8 cellular contexts compared by ENCODE assay signal in genomic region chr19:49151339-49152217, GRCh38. TPM values are rescaled to one million over a fixed set of nuclear protein-coding genes. Genes with fewer than 3 reads are reported as not detected.
DNase-seq lines count a peak whose midpoint lies in the region; ATAC-seq, FAIRE-seq and TF ChIP-seq lines count a peak whose summit lies in the region.

No MANE protein-coding gene starts in this region.

- CTCF ChIA-PET in HEK293 (lab: Yijun Ruan, JAX), result interaction anchor here (0.7 to 1.7 kb wide), 3 partner anchors 47 to 57 kb away, joined by 5 to 7 read pairs (median 5); no protein-coding TSS in a partner anchor

- peaks cover 0 to 10% (median 0%) of the 10 kb centered on the region in 11 experiments; a peak in 2 of 22 replicates for H3K27me3 ChIP-seq in BLaER1 treated with 17β-estradiol and CSF1 and Interleukin-3, amounts not matched to agents 10 nM and 100 nM
- H3K27me3 ChIP-seq in NT2/D1 (ENCODE audit: insufficient read depth, insufficient read length), result peaks cover 20% of the 10 kb centered on the region
- H3K27me3 ChIP-seq in iPS-15b (ENCODE audit: control insufficient read depth, insufficient read depth, low read length), result peaks cover 25% of the 10 kb centered on the region
- H3K27me3 ChIP-seq in small intestine (ENCODE audit: control insufficient read depth in 2 of 2, insufficient read depth in 2 of 2, low read length in 2 of 2), result no peaks in the 10 kb centered on the region

- H3K4me3 ChIP-seq in BLaER1 treated with 17β-estradiol and CSF1 and Interleukin-3, amounts not matched to agents 10 nM and 100 nM, result peak overlapping the region in 4 of 10 experiments; percentile 76 to 84 (median 80); a peak in 3 of 20 replicates
- H3K4me3 ChIP-seq in HEK293 (ENCODE audit: low read depth, low read length), result no peak overlapping the region
- H3K4me3 ChIP-seq in NT2/D1 (ENCODE audit: insufficient read length, low read depth), result peak overlapping the region; percentile 78
- H3K4me3 ChIP-seq in iPS-15b (ENCODE audit: low read depth, low read length), result peak overlapping the region; percentile 99
- no peak overlapping the region for H3K4me3 ChIP-seq in small intestine (ENCODE audit: low read depth in 1 of 2, low read length in 2 of 2)

- no peaks in the 10 kb centered on the region for H3K36me3 ChIP-seq in BLaER1 treated with 17β-estradiol and CSF1 and Interleukin-3, amounts not matched to agents 10 nM and 100 nM
- H3K36me3 ChIP-seq in HEK293 (ENCODE audit: control insufficient read depth in 2 of 2, insufficient read depth in 1 of 2, low read length in 2 of 2) (no peaks in the 10 kb centered on the region), NT2/D1 (ENCODE audit: insufficient read depth, insufficient read length, low read length) (no peaks in the 10 kb centered on the region), iPS-15b (ENCODE audit: control insufficient read depth, insufficient read depth, low read length) (no peaks in the 10 kb centered on the region), small intestine (ENCODE audit: control insufficient read depth in 2 of 2, insufficient read depth in 2 of 2, low read length in 2 of 2) (no peaks in the 10 kb centered on the region)

- H3K4me1 ChIP-seq in BLaER1 treated with 17β-estradiol and CSF1 and Interleukin-3, amounts not matched to agents 10 nM and 100 nM, result peaks cover 44 to 79% (median 73%) of the 10 kb centered on the region in 10 experiments
- H3K4me1 ChIP-seq in HEK293 (ENCODE audit: control insufficient read depth, insufficient read depth, low read length) (peaks cover 6% of the 10 kb centered on the region), NT2/D1 (ENCODE audit: insufficient read depth, insufficient read length) (peaks cover 14% of the 10 kb centered on the region), iPS-15b (ENCODE audit: control insufficient read depth, insufficient read depth, low read length) (peaks cover 17% of the 10 kb centered on the region), small intestine (ENCODE audit: control insufficient read depth in 2 of 2, insufficient read depth in 1 of 2, low read depth in 1 of 2, low read length in 1 of 2) (peaks cover 0 to 4% of the 10 kb centered on the region in 2 donors)

- no peak for DNase-seq in NT2/D1 (ENCODE audit: low read depth, low spot score)
- peak in 33 of 58 donors; percentile 9 to 64 (median 28) for DNase-seq in anterior cingulate cortex (lab: John Stamatoyannopoulos, UW)
- peak; percentile 98 for DNase-seq in small intestine

- no peak for TF ChIP-seq CTCF in HEK293 (tag by site-specific recombination; IDR thresholded peaks at IDR 0.05)

- 2 to 8% (median 6%) methylated on average over 42 of the region's 42 CpGs for WGBS in small intestine, 3 donors

- peak overlapping the region; percentile 94 to 100 (median 99) for H3K4me2 ChIP-seq in BLaER1 treated with 17β-estradiol and CSF1 and Interleukin-3, amounts not matched to agents 10 nM and 100 nM

- H4K20me1 ChIP-seq in BLaER1 treated with 17β-estradiol and CSF1 and Interleukin-3, amounts not matched to agents 10 nM and 100 nM, result peaks cover 0 to 5% (median 0%) of the 10 kb centered on the region in 11 experiments; a peak in 2 of 22 replicates

- H3K9ac ChIP-seq in BLaER1 treated with 17β-estradiol and CSF1 and Interleukin-3, amounts not matched to agents 10 nM and 100 nM, result peak overlapping the region in 2 of 11 experiments; percentile 85 to 86; a peak in 2 of 22 replicates
- H3K9ac ChIP-seq in NT2/D1 (ENCODE audit: insufficient read length, low read depth) (no peak overlapping the region), iPS-15b (ENCODE audit: low read depth, low read length) (no peak overlapping the region)

- no peak for FAIRE-seq in small intestine (lab: Jason Lieb, UNC)

- H3K9me3 ChIP-seq in BLaER1 treated with 17β-estradiol and CSF1 and Interleukin-3, amounts not matched to agents 10 nM and 100 nM (replicated peaks in 1 of 11), result no peaks in the 10 kb centered on the region
- no peaks in the 10 kb centered on the region for H3K9me3 ChIP-seq in HEK293 (ENCODE audit: control insufficient read depth, insufficient read depth, low read depth, low read length)
- H3K9me3 ChIP-seq in NT2/D1 (ENCODE audit: insufficient read depth, low read length), result no peaks in the 10 kb centered on the region
- no peaks in the 10 kb centered on the region for H3K9me3 ChIP-seq in iPS-15b (ENCODE audit: control insufficient read depth, insufficient read depth, low read length)
- no peaks in the 10 kb centered on the region for H3K9me3 ChIP-seq in small intestine (ENCODE audit: control insufficient read depth, low read depth)

- POLR2A ChIA-PET in HEK293 (lab: Yijun Ruan, JAX), result interaction anchor here (1.2 to 3.8 kb wide), 5 partner anchors 11 to 37 kb away, joined by 3 to 27 read pairs (median 17); partner anchors contain the start of gene LIN7B

- no peak overlapping the region; a peak in 1 of 22 replicates for H3K27ac ChIP-seq in BLaER1 treated with 17β-estradiol and CSF1 and Interleukin-3, amounts not matched to agents 10 nM and 100 nM
- H3K27ac ChIP-seq in HEK293 (ENCODE audit: extremely low read depth, low read depth, low read length) (no peak overlapping the region), small intestine (ENCODE audit: low read depth in 1 of 2, low read length in 1 of 2) (peak overlapping the region; percentile 88 to 95)

- ATAC-seq in GM19035 (IDR thresholded peaks at IDR 0.05; ENCODE audit: unreplicated experiment) (no peak), HG03571 (IDR thresholded peaks at IDR 0.05; ENCODE audit: unreplicated experiment) (no peak)

TF ChIP-seq in HEK293, 187 proteins besides CTCF, POLR2A, EP300 and RAD21 (continues in another document):
- TF ChIP-seq ZNF664 (tag by site-specific recombination; IDR thresholded peaks at IDR 0.05) (0 out of 2 replicates have a peak, but pooled peaks have one; percentile 32), ZNF785 (tag by site-specific recombination; IDR thresholded peaks at IDR 0.05) (no peak; the same call in 1 of the 2 replicates), SP2 (tag by site-specific recombination; IDR thresholded peaks at IDR 0.05) (peak; percentile 84), ZNF792 (tag by site-specific recombination; IDR thresholded peaks at IDR 0.05) (no peak), ELK4 (IDR thresholded peaks at IDR 0.05; ENCODE audit: borderline replicate concordance, low read depth, low read length) (no peak), ZNF121 (tag by site-specific recombination; IDR thresholded peaks at IDR 0.05) (peak; percentile 42; the same call in 1 of the 2 replicates), ZEB2 (tag by site-specific recombination; IDR thresholded peaks at IDR 0.05) (0 out of 2 replicates have a peak, but pooled peaks have one; percentile 72), ZBTB48 (tag by site-specific recombination; IDR thresholded peaks at IDR 0.05) (0 out of 2 replicates have a peak, but pooled peaks have one; percentile 17), ZNF274 (IDR thresholded peaks at IDR 0.05; ENCODE audit: low read length) (no peak), ZNF274 (tag by site-specific recombination; IDR thresholded peaks at IDR 0.05; ENCODE audit: borderline replicate concordance) (no peak), ZNF488 (tag by site-specific recombination; IDR thresholded peaks at IDR 0.05) (no peak), RBAK (tag by site-specific recombination; IDR thresholded peaks at IDR 0.05) (no peak), KLF1 (tag by site-specific recombination; IDR thresholded peaks at IDR 0.05) (peak; percentile 63), SP7 (tag by site-specific recombination; IDR thresholded peaks at IDR 0.05) (peak; percentile 15; the same call in 1 of the 2 replicates), ZNF529 (tag by site-specific recombination; IDR thresholded peaks at IDR 0.05; ENCODE audit: insufficient replicate concordance) (no peak), ZFP3 (tag by site-specific recombination; IDR thresholded peaks at IDR 0.05; ENCODE audit: low read depth) (no peak), ZNF433 (tag by site-specific recombination; IDR thresholded peaks at IDR 0.05; ENCODE audit: low read depth) (no peak), ZNF398 (tag by site-specific recombination; IDR thresholded peaks at IDR 0.05) (no peak), HOXA7 (CRISPR knock-in tag; IDR thresholded peaks at IDR 0.05; ENCODE audit: borderline replicate concordance) (no peak)

RNA-seq across cellular contexts. Expression of gene HRC, which starts 3.6 kb away (rescaled TPM):
- 1 to 10 TPM in 2 of 3 donors, under 1 TPM in 1; 0.67 to 2.6 (median 2.4) TPM for polyA plus RNA-seq in small intestine

RNA-seq across cellular contexts. Expression of gene TRPM4, which starts 6.0 kb away (rescaled TPM):
- polyA plus RNA-seq in small intestine, result 100 to 1,000 TPM in 2 of 3 donors, 10 to 100 TPM in 1; 66.1 to 298 (median 119) TPM

RNA-seq across cellular contexts. Expression of gene PPFIA3, which starts 32.2 kb away (rescaled TPM):
- polyA plus RNA-seq in small intestine, result 10 to 100 TPM; 28.2 to 48.6 (median 32.0) TPM

RNA-seq across cellular contexts. Expression of gene C19orf73, which starts 32.6 kb away (rescaled TPM):
- polyA plus RNA-seq in small intestine, result 1 to 10 TPM; 3.8 to 7.6 (median 5.0) TPM

RNA-seq across cellular contexts. Expression of gene LIN7B, which starts 37.4 kb away (rescaled TPM):
- 10 to 100 TPM in 2 of 3 donors, 1 to 10 TPM in 1; 8.4 to 21.9 (median 20.5) TPM for polyA plus RNA-seq in small intestine

Comparison
In these comparisons a context has a peak if more than half of its experiments do, and no peak if none do; other contexts are left out.
1. H3K27ac ChIP-seq: peak in small intestine (2 of 2); none in BLaER1 treated with 17β-estradiol and CSF1 and Interleukin-3, amounts not matched to agents 10 nM and 100 nM (0 of 11) and HEK293 (single experiment).
2. H3K4me3 ChIP-seq: peak in NT2/D1 (single experiment) and iPS-15b (single experiment); none in HEK293 (single experiment) and small intestine (0 of 2).